ENCODE assay signal across 11 cellular contexts in the genomic region with DNA sequence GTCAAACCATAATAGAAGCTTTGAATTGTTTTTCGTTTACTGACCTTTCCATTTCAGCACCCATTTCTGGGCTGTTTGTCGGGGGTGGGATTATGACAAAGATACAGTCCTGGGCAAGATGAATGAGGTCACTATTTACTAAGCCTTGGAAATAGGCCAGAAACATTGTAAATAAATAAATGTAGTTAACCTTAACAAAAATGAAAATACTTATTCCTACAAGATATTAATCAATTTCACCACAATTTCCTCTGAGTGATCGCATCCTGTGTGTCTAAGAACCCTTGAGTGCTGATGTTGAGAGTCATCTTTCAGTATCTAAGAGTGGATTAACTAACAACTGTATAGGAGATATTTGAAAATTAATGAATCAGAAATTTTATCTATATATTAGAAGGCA. TPM values are rescaled to one million over a fixed set of nuclear protein-coding genes. Genes with fewer than 3 reads are reported as not detected.
DNase-seq lines count a peak whose midpoint lies in the region; ATAC-seq, FAIRE-seq and TF ChIP-seq lines count a peak whose summit lies in the region.
"Had no signal": no experiment of that assay in that cellular context is flagged by ENCODE, and none has a peak within 500 bp of the region (broad histone marks: within the 10 kb centered on the region; RNA-seq: fewer than 3 reads in every experiment).

No MANE protein-coding gene starts in this region.

- H4K20me1 ChIP-seq in Loucy (ENCODE audit: insufficient read depth, low read length, poor library complexity, severe bottlenecking), result peaks cover 96% of the 10 kb centered on the region
- H4K20me1 ChIP-seq in astrocyte (ENCODE audit: insufficient read depth, low read length), result peaks cover 4% of the 10 kb centered on the region

- H3K36me3 ChIP-seq in Loucy (ENCODE audit: insufficient read depth, low read length) (peaks cover 95% of the 10 kb centered on the region), astrocyte (ENCODE audit: insufficient read depth, low read length) (no peaks in the 10 kb centered on the region)

- peaks cover 7% of the 10 kb centered on the region; the same call in 1 of the 2 replicates for H3F3A ChIP-seq in Loucy (ENCODE audit: low read depth)

- H3K4me2 ChIP-seq in Loucy (ENCODE audit: low read depth, low read length, poor library complexity, severe bottlenecking), result peak overlapping the region; percentile 91
- no peak overlapping the region for H3K4me2 ChIP-seq in astrocyte (ENCODE audit: low read length)

- H2AFZ ChIP-seq in Loucy (ENCODE audit: low read length) (no peak overlapping the region), astrocyte (ENCODE audit: low read depth, low read length) (no peak overlapping the region)

- no peaks in the 10 kb centered on the region for H3K9me3 ChIP-seq in Loucy (ENCODE audit: insufficient read depth, low read depth, low read length)
- H3K9me3 ChIP-seq in astrocyte (ENCODE audit: insufficient read depth, low read depth, low read length), result no peaks in the 10 kb centered on the region

- H3K9ac ChIP-seq in Loucy (ENCODE audit: low read depth, low read length, poor library complexity, severe bottlenecking), result peak overlapping the region; percentile 59
- H3K9ac ChIP-seq in astrocyte (ENCODE audit: low read length), result no peak overlapping the region

- H3K79me2 ChIP-seq in Loucy (ENCODE audit: insufficient read depth, low read length) (peaks cover 99% of the 10 kb centered on the region), astrocyte (ENCODE audit: insufficient read depth, low read length) (peaks cover 5% of the 10 kb centered on the region)

- no peak for DNase-seq in activated T-cell treated with anti-CD3 and anti-CD28 coated beads, Interleukin-2, amount 50 U/mL, for 72 hours
- no peak for DNase-seq in activated T-cell treated with anti-CD3 and anti-CD28 coated beads, Interleukin-2, amount 50 U/mL, for 48 hours
- DNase-seq in astrocyte (ENCODE audit: low read depth), result peak; percentile 30
- DNase-seq in kidney glomerular epithelial cell (lab: John Stamatoyannopoulos, UW), result no peak
- DNase-seq: stimulated activated CD4-positive, alpha-beta T cell treated with anti-CD3 and anti-CD28 coated beads, Interleukin-2, amount 100 ng/mL, for 24 hours had no signal

- FAIRE-seq in astrocyte (lab: Jason Lieb, UNC), result no peak
- FAIRE-seq: endometrium, G401.6 had no signal

- H3K4me1 ChIP-seq in Loucy (ENCODE audit: insufficient read depth, low read length, poor library complexity, severe bottlenecking) (peaks cover 66% of the 10 kb centered on the region), astrocyte (ENCODE audit: insufficient read depth, low read length) (no peaks in the 10 kb centered on the region)

- H3K4me3 ChIP-seq in Loucy (ENCODE audit: low read length, poor library complexity, severe bottlenecking) (peak overlapping the region; percentile 66), astrocyte (ENCODE audit: insufficient read depth, low read depth, low read length) (no peak overlapping the region)

- peak overlapping the region; percentile 94 for H3K27ac Mint-ChIP-seq in activated T-cell treated with anti-CD3 and anti-CD28 coated beads, Interleukin-2, amount 50 U/mL, for 72 hours
- H3K27ac Mint-ChIP-seq in astrocyte (ENCODE audit: unreplicated experiment), result no peak overlapping the region
- H3K27ac Mint-ChIP-seq in stimulated activated memory B cell treated with anti-CD40 and anti-IgM and Interleukin-4, amounts not matched to agents 10 μg/mL and 1 μg/mL and 100 μg/mL, for 72 hours, result peak overlapping the region; percentile 79

- no peaks in the 10 kb centered on the region for H3K27me3 Mint-ChIP-seq in activated T-cell treated with anti-CD3 and anti-CD28 coated beads, Interleukin-2, amount 50 U/mL, for 72 hours (ENCODE audit: low read depth)
- no peaks in the 10 kb centered on the region for H3K27me3 Mint-ChIP-seq in astrocyte (ENCODE audit: low read depth, unreplicated experiment)
- H3K27me3 Mint-ChIP-seq in stimulated activated memory B cell treated with anti-CD40 and anti-IgM and Interleukin-4, amounts not matched to agents 10 μg/mL and 1 μg/mL and 100 μg/mL, for 72 hours, result no peaks in the 10 kb centered on the region

- no peaks in the 10 kb centered on the region for H3K9me2 ChIP-seq in Loucy (replicated peaks; ENCODE audit: low read depth, low read length)

- peaks cover 84% of the 10 kb centered on the region for H3K4me1 Mint-ChIP-seq in activated T-cell treated with anti-CD3 and anti-CD28 coated beads, Interleukin-2, amount 50 U/mL, for 72 hours (ENCODE audit: low read depth)
- H3K4me1 Mint-ChIP-seq in astrocyte (ENCODE audit: low read depth, unreplicated experiment), result peaks cover 6% of the 10 kb centered on the region
- H3K4me1 Mint-ChIP-seq in stimulated activated memory B cell treated with anti-CD40 and anti-IgM and Interleukin-4, amounts not matched to agents 10 μg/mL and 1 μg/mL and 100 μg/mL, for 72 hours, result peaks cover 65% of the 10 kb centered on the region

- TF ChIP-seq CTCF in Loucy (conservative IDR thresholded peaks at IDR 0.05; ENCODE audit: low read length) (no peak), astrocyte (IDR thresholded peaks at IDR 0.05; ENCODE audit: insufficient read depth, low read depth, low read length) (no peak)

- no peaks in the 10 kb centered on the region for H3K9me3 Mint-ChIP-seq in activated T-cell treated with anti-CD3 and anti-CD28 coated beads, Interleukin-2, amount 50 U/mL, for 72 hours
- H3K9me3 Mint-ChIP-seq in astrocyte (ENCODE audit: unreplicated experiment), result no peaks in the 10 kb centered on the region
- H3K9me3 Mint-ChIP-seq in stimulated activated memory B cell treated with anti-CD40 and anti-IgM and Interleukin-4, amounts not matched to agents 10 μg/mL and 1 μg/mL and 100 μg/mL, for 72 hours, result no peaks in the 10 kb centered on the region

- peaks cover 3 to 27% of the 10 kb centered on the region in 2 donors for H3K36me3 Mint-ChIP-seq in activated T-cell treated with anti-CD3 and anti-CD28 coated beads, Interleukin-2, amount 50 U/mL, for 72 hours (ENCODE audit: insufficient read depth in 2 of 2)
- no peaks in the 10 kb centered on the region for H3K36me3 Mint-ChIP-seq in astrocyte (ENCODE audit: low read depth, unreplicated experiment)
- peaks cover 60% of the 10 kb centered on the region for H3K36me3 Mint-ChIP-seq in stimulated activated memory B cell treated with anti-CD40 and anti-IgM and Interleukin-4, amounts not matched to agents 10 μg/mL and 1 μg/mL and 100 μg/mL, for 72 hours

- peak in 1 of 2 donors; percentile 14 for ATAC-seq in activated T-cell treated with anti-CD3 and anti-CD28 coated beads, Interleukin-2, amount 50 U/mL, for 72 hours (replicated peaks in 1 of 2)
- no peak for ATAC-seq in stimulated activated memory B cell treated with anti-CD40 and anti-IgM and Interleukin-4, amounts not matched to agents 10 μg/mL and 1 μg/mL and 100 μg/mL, for 72 hours
- no peak for ATAC-seq in GM21576 (IDR thresholded peaks at IDR 0.05; ENCODE audit: unreplicated experiment)
- no peak for ATAC-seq in HG03439 (IDR thresholded peaks at IDR 0.05; ENCODE audit: unreplicated experiment)

- peak overlapping the region; percentile 65 to 74 for H3K4me3 Mint-ChIP-seq in activated T-cell treated with anti-CD3 and anti-CD28 coated beads, Interleukin-2, amount 50 U/mL, for 72 hours
- no peak overlapping the region for H3K4me3 Mint-ChIP-seq in astrocyte (ENCODE audit: unreplicated experiment)
- H3K4me3 Mint-ChIP-seq in stimulated activated memory B cell treated with anti-CD40 and anti-IgM and Interleukin-4, amounts not matched to agents 10 μg/mL and 1 μg/mL and 100 μg/mL, for 72 hours, result peak overlapping the region; percentile 24

- H3K27me3 ChIP-seq in Loucy (ENCODE audit: insufficient read depth, low read length, poor library complexity, severe bottlenecking) (no peaks in the 10 kb centered on the region), astrocyte (ENCODE audit: insufficient read depth, low read length) (no peaks in the 10 kb centered on the region)

- H3K27ac ChIP-seq in astrocyte (ENCODE audit: low read depth, low read length), result no peak overlapping the region

RNA-seq across cellular contexts. Expression of gene ITGA4, which starts 14.0 kb away (rescaled TPM):
- 10 to 100 TPM; 47.3 to 47.5 TPM for total RNA-seq in activated T-cell treated with anti-CD3 and anti-CD28 coated beads, Interleukin-2, amount 50 U/mL, for 72 hours
- 20.0 and 23.5 TPM in 2 replicates for total RNA-seq in astrocyte
